18 cellular contexts compared by ENCODE assay signal in genomic region chr14:42961509-42961908, GRCh38.
DNase-seq lines count a peak whose midpoint lies in the region; ATAC-seq and TF ChIP-seq lines count a peak whose summit lies in the region.
"Had no signal": no experiment of that assay in that cellular context is flagged by ENCODE, and none has a peak within 500 bp of the region (broad histone marks: within the 10 kb centered on the region; RNA-seq: fewer than 3 reads in every experiment).

No MANE protein-coding gene starts in this region.

- DNase-seq in Karpas-422 (no peak), PC-3 (peak; percentile 5), choroid plexus epithelial cell (ENCODE audit: low read depth) (peak; percentile 3), fibroblast of pulmonary artery (ENCODE audit: low read depth) (peak; percentile 16), NCI-H1092 (lab: John Stamatoyannopoulos, UW) (no peak), NCI-H345 treated with DMSO at 0.1 percent for 48 hours (lab: John Stamatoyannopoulos, UW; ENCODE audit: unreplicated experiment) (no peak), left lobe of liver (ENCODE audit: low spot score) (no peak)
- DNase-seq: C1 segment of cervical spinal cord; Calu3; CD4-positive, alpha-beta memory T cell; COR-L47; DMS53; DMS79 treated with DMSO at 0.1 percent for 48 hours; GF-D8; H9 had no signal

- intact Hi-C loops in PC-3 (cut with micrococcal nuclease) = no loop called here

- POLR2A ChIA-PET in PC-3 (lab: Charles Lee; ENCODE audit: unreplicated experiment) = no interaction called here

- CTCF ChIA-PET in PC-3 (lab: Charles Lee) = no interaction called here

- no TSS peak for BruUV-seq in PC-3 (replicated peaks; lab: Mats Ljungman, UMichigan)

- no peaks in the 10 kb centered on the region for H3K9me2 ChIP-seq in Karpas-422 (replicated peaks; ENCODE audit: insufficient read depth, low read length)
- no peaks in the 10 kb centered on the region for H3K9me2 ChIP-seq in PC-3 (replicated peaks; ENCODE audit: low read length)

- H3F3A ChIP-seq in PC-3 (ENCODE audit: low read length, unreplicated experiment) = no peaks in the 10 kb centered on the region

- peak overlapping the region; percentile 63; the same call in 1 of the 2 replicates for H2AFZ ChIP-seq in Karpas-422 (ENCODE audit: low read length)
- H2AFZ ChIP-seq in PC-3 (ENCODE audit: low read length) = no peak overlapping the region
- H2AFZ ChIP-seq: GM23338 had no signal

- H3K4me2 ChIP-seq in Karpas-422 (ENCODE audit: low read depth, low read length, poor library complexity, severe bottlenecking) (no peak overlapping the region), PC-3 (ENCODE audit: low read length) (no peak overlapping the region)
- H3K4me2 ChIP-seq: GM23338 had no signal

- no peaks in the 10 kb centered on the region for H3K36me3 ChIP-seq in Karpas-422 (ENCODE audit: insufficient read depth, low read length)
- H3K36me3 ChIP-seq in PC-3 (ENCODE audit: low read depth, low read length) = no peaks in the 10 kb centered on the region

- H3K4me1 ChIP-seq in Karpas-422 (ENCODE audit: low read length) = peaks cover 7% of the 10 kb centered on the region
- no peaks in the 10 kb centered on the region for H3K4me1 ChIP-seq in PC-3 (ENCODE audit: insufficient read depth, low read length)

- H3K9ac ChIP-seq in Karpas-422 (ENCODE audit: low read length) (no peak overlapping the region), PC-3 (ENCODE audit: low read length) (no peak overlapping the region)

- H3K9me3 ChIP-seq in Karpas-422 (ENCODE audit: low read length) = no peaks in the 10 kb centered on the region
- H3K9me3 ChIP-seq in PC-3 (ENCODE audit: low read length) = no peaks in the 10 kb centered on the region

- no peaks in the 10 kb centered on the region for H4K20me1 ChIP-seq in Karpas-422 (ENCODE audit: insufficient read depth, low read depth, low read length)
- no peaks in the 10 kb centered on the region for H4K20me1 ChIP-seq in PC-3 (ENCODE audit: low read length)

- no peak for ATAC-seq in PC-3
- no peak for ATAC-seq in HG03025 (IDR thresholded peaks at IDR 0.05; ENCODE audit: low FRiP score, unreplicated experiment)
- ATAC-seq in left lobe of liver = no peak
- ATAC-seq: GM23338, HCT116 had no signal

- TF ChIP-seq CTCF in PC-3 (conservative IDR thresholded peaks at IDR 0.05; ENCODE audit: low read depth, low read length) (no peak), choroid plexus epithelial cell (conservative IDR thresholded peaks at IDR 0.05; ENCODE audit: low read depth, low read length) (no peak), fibroblast of pulmonary artery (IDR thresholded peaks at IDR 0.05; ENCODE audit: low read length, missing control alignments) (no peak)

- H3K27me3 ChIP-seq in Karpas-422 (ENCODE audit: low read length) (no peaks in the 10 kb centered on the region), PC-3 (ENCODE audit: low read length) (no peaks in the 10 kb centered on the region)

- no peak overlapping the region for H3K27ac ChIP-seq in Karpas-422 (ENCODE audit: low read length)
- no peak overlapping the region for H3K27ac ChIP-seq in PC-3 (ENCODE audit: low read length)

- H3K4me3 ChIP-seq in Karpas-422 (ENCODE audit: low read length) = no peak overlapping the region
- H3K4me3 ChIP-seq in PC-3 (ENCODE audit: low read length) = no peak overlapping the region
- no peak overlapping the region for H3K4me3 ChIP-seq in choroid plexus epithelial cell (ENCODE audit: low read depth, low read length)
- H3K4me3 ChIP-seq in fibroblast of pulmonary artery (replicated peaks; ENCODE audit: low read depth, low read length) = no peak overlapping the region
- H3K4me3 ChIP-seq: GM23338 had no signal

- no peaks in the 10 kb centered on the region for H3K79me2 ChIP-seq in Karpas-422 (ENCODE audit: low read length)
- H3K79me2 ChIP-seq in PC-3 (ENCODE audit: low read length) = no peaks in the 10 kb centered on the region

Comparison
In these comparisons a context has a peak if more than half of its experiments do, and no peak if none do; other contexts are left out.
1. DNase-seq: peak in PC-3 (single experiment), choroid plexus epithelial cell (single experiment) and fibroblast of pulmonary artery (single experiment); none in Karpas-422 (single experiment), NCI-H1092 (single experiment), NCI-H345 treated with DMSO at 0.1 percent for 48 hours (single experiment) and left lobe of liver (single experiment).